ENCODE assay signal across 1 cellular context in the genomic region with DNA sequence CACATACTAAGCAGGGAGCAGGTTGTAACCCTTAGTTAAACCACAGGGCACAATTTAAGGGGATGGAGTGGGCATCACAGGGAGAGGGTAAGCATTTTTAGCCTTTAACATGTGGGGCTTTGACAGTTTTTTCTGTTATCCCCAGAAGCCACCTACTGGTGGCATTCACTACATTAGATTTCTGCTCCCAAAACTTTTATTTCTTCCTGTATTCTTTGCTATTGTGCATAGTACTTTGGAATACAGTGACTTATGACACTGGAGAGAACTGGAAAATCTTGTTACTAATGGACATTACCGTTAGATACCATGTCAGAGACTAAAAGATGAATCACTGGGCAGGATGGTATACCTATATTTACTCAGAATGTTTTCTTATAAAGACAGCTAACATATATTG.
TF ChIP-seq lines count a peak whose summit lies in the region.

No MANE protein-coding gene starts in this region.

TF ChIP-seq in H1, 55 proteins besides CTCF, POLR2A, EP300 and RAD21:
- TF ChIP-seq SIRT6 (IDR thresholded peaks at IDR 0.05; ENCODE audit: low read length): no peak
- no peak for TF ChIP-seq YY1 (IDR thresholded peaks at IDR 0.05; ENCODE audit: low read depth, low read length)
- TF ChIP-seq HDAC6 (IDR thresholded peaks at IDR 0.05; ENCODE audit: low read depth, low read length): no peak
- no peak for TF ChIP-seq RFX5 (IDR thresholded peaks at IDR 0.05; ENCODE audit: borderline replicate concordance, low read depth, low read length)
- no peak for TF ChIP-seq KDM1A (IDR thresholded peaks at IDR 0.05; ENCODE audit: borderline replicate concordance, low read length)
- TF ChIP-seq MAFK (IDR thresholded peaks at IDR 0.05; ENCODE audit: low read depth, low read length): no peak
- TF ChIP-seq SP1 (IDR thresholded peaks at IDR 0.05; ENCODE audit: low read depth, low read length): no peak
